ENCODE assay signal across 28 cellular contexts in the genomic region with DNA sequence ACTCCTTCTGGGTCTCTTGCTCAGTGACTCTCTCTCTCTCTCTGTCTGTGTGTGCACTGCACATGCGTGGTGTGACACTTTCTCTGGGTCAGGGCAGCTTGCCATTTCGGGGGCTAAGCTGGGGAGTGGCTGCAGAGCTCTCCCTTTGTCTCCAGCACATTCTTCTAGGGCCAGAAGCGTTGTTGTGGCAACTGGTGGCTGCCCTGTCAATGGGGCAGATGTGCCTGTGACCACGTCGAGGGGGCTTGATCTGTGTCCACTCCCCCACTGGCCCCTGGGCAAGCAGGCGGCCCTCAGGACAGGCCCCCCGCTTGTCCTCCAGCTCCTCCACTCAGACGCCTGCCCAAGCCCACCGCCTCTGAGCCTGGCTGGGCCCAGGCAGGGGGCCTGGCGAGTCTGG.
DNase-seq lines count a peak whose midpoint lies in the region; ATAC-seq lines count a peak whose summit lies in the region.
"Had no signal": no experiment of that assay in that cellular context is flagged by ENCODE, and none has a peak within 500 bp of the region (broad histone marks: within the 10 kb centered on the region; RNA-seq: fewer than 3 reads in every experiment).

No MANE protein-coding gene starts in this region.

- peak; percentile 78 for DNase-seq in Ammon's horn (ENCODE audit: low spot score)
- peak in 49 of 56 donors; percentile 19 to 87 (median 53) for DNase-seq in amygdala (lab: John Stamatoyannopoulos, UW)
- peak; percentile 67 for DNase-seq in globus pallidus (ENCODE audit: low spot score)
- peak; percentile 43 for DNase-seq in occipital lobe (lab: John Stamatoyannopoulos, UW)
- no peak for DNase-seq in SIG-M5 (lab: John Stamatoyannopoulos, UW)
- DNase-seq: activated CD4-positive, alpha-beta memory T cell treated with anti-CD3 and anti-CD28 coated beads for 36 hours; activated CD4-positive, alpha-beta T cell treated with anti-CD3 and anti-CD28 coated beads for 1 hour; activated CD8-positive, alpha-beta memory T cell treated with anti-CD3 and anti-CD28 coated beads, Interleukin-2, amount 50 U/mL, for 48 hours; activated naive CD4-positive, alpha-beta T cell treated with anti-CD3 and anti-CD28 coated beads, Interleukin-2, amount 10 ng/mL, durations not matched to agents 7 days and 5 days; adrenal gland; brain microvascular endothelial cell; CD4-positive, CD25-positive, alpha-beta regulatory T cell; DND-41; effector CD8-positive, alpha-beta T cell; glutamatergic neuron; GM23248; MM.1S; naive thymus-derived CD4-positive, alpha-beta T cell; NCI-H1436; NCI-H2081; NCI-H2227 treated with DMSO at 0.1 percent for 48 hours; NCI-H526; stimulated activated CD4-positive, alpha-beta T cell treated with anti-CD3 and anti-CD28 coated beads, Interleukin-1b, Interleukin-23, amount 100 ng/mL, for 48 hours; stimulated activated naive CD4-positive, alpha-beta T cell treated with Interleukin-2 at 50 U/mL for 16 hours; SW 1271 had no signal

- no peak for ATAC-seq in HG03432 (IDR thresholded peaks at IDR 0.05; ENCODE audit: unreplicated experiment)
- no peak for ATAC-seq in GM21381 (IDR thresholded peaks at IDR 0.05; ENCODE audit: unreplicated experiment)
- ATAC-seq in GM21447 (IDR thresholded peaks at IDR 0.05; ENCODE audit: unreplicated experiment), result no peak
- ATAC-seq: naive thymus-derived CD4-positive, alpha-beta T cell had no signal
